Comparison of ENCODE assay signal across 6 cellular contexts in genomic region chr14:19435852-19436251, GRCh38. TPM values are rescaled to one million over a fixed set of nuclear protein-coding genes. Genes with fewer than 3 reads are reported as not detected.
"Had no signal": no experiment of that assay in that cellular context is flagged by ENCODE, and none has a peak within 500 bp of the region (broad histone marks: within the 10 kb centered on the region; RNA-seq: fewer than 3 reads in every experiment).

No MANE protein-coding gene starts in this region.

RNA-seq across cellular contexts. Expression of gene POTEG, which starts 1.7 kb away (rescaled TPM):
- total RNA-seq: GM23248, GM23338, H1, H7, H9, HFFc6 had no signal
- polyA plus RNA-seq: GM23248, GM23338, H1 had no signal
